ENCODE assay signal across 1 cellular context in the genomic region with DNA sequence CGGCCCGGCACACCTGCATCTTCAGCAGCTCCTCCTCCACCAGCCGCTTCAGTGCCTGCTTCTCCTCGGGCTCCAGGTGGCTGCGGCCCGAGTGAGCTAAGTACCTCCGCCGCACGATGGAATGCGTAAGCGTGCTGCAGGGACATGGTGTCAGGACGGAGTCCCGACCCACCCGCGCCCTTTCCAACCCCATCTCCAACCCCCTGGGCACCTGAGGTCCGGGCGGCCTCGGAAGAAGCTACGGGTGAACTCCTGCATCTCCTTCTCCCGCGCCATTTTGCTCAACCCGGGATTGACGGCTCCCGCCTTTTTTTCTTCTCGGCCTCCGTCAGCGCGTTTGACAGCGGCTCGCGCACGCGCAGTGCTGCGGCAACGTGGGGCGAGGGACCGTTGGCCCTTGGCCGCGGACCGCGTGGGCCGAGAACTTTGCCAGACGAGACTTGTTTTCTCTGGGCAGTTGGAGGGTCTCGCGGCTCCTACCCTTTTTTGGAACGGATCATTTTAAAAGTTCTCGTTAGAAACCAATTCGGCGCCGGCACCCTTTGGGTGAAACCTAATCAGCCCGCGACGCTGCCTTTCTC.
TF ChIP-seq lines count a peak whose summit lies in the region.

HIRIP3 (minus strand) TSS at position 288 of the 581 bp plus-strand sequence; CDS start at position 276, 12 bp downstream.

TF ChIP-seq in HEK293, 187 proteins besides CTCF, POLR2A, EP300 and RAD21 (continued from another document and continues in another):
- TF ChIP-seq ZBTB11 (tag by site-specific recombination; conservative IDR thresholded peaks at IDR 0.05; ENCODE audit: low read depth) (peak; percentile 9; the same call in 1 of the 2 replicates), ZNF548 (tag by site-specific recombination; IDR thresholded peaks at IDR 0.05) (no peak), ZNF544 (tag by site-specific recombination; IDR thresholded peaks at IDR 0.05) (no peak), ZNF626 (tag by site-specific recombination; IDR thresholded peaks at IDR 0.05) (no peak), ZBTB6 (tag by site-specific recombination; IDR thresholded peaks at IDR 0.05) (peak; percentile 33; the same call in 1 of the 2 replicates), KLF1 (tag by site-specific recombination; IDR thresholded peaks at IDR 0.05) (peak; percentile 19; the same call in 1 of the 2 replicates), SCRT1 (tag by site-specific recombination; IDR thresholded peaks at IDR 0.05; ENCODE audit: borderline replicate concordance) (no peak; the same call in 1 of the 2 replicates), ZNF707 (tag by site-specific recombination; IDR thresholded peaks at IDR 0.05) (no peak), GLIS1 (tag by site-specific recombination; IDR thresholded peaks at IDR 0.05) (peak; percentile 92), ZNF114 (tag by site-specific recombination; IDR thresholded peaks at IDR 0.05) (no peak), SETDB1 (IDR thresholded peaks at IDR 0.05; ENCODE audit: insufficient read length, low read length) (no peak), GLI4 (tag by site-specific recombination; IDR thresholded peaks at IDR 0.05) (peak; percentile 68; the same call in 1 of the 2 replicates), ZNF639 (tag by site-specific recombination; IDR thresholded peaks at IDR 0.05) (peak; percentile 93), ZNF404 (tag by site-specific recombination; IDR thresholded peaks at IDR 0.05) (peak; percentile 1; the same call in 1 of the 2 replicates), KLF9 (tag by site-specific recombination; IDR thresholded peaks at IDR 0.05; ENCODE audit: low read depth) (peak; percentile 75), ZNF223 (tag by site-specific recombination; IDR thresholded peaks at IDR 0.05) (no peak), ZNF776 (tag by site-specific recombination; IDR thresholded peaks at IDR 0.05; ENCODE audit: borderline replicate concordance) (no peak), HOXC10 (CRISPR knock-in tag; IDR thresholded peaks at IDR 0.05) (no peak), ZNF16 (tag by site-specific recombination; IDR thresholded peaks at IDR 0.05; ENCODE audit: low read depth) (no peak), SP2 (tag by site-specific recombination; IDR thresholded peaks at IDR 0.05) (peak; percentile 77), ZNF132 (tag by site-specific recombination; IDR thresholded peaks at IDR 0.05; ENCODE audit: borderline replicate concordance) (no peak), SP7 (tag by site-specific recombination; IDR thresholded peaks at IDR 0.05) (peak; percentile 92), ZNF416 (tag by site-specific recombination; IDR thresholded peaks at IDR 0.05) (0 out of 2 replicates have a peak, but pooled peaks have one; percentile 42), ZNF19 (tag by site-specific recombination; IDR thresholded peaks at IDR 0.05; ENCODE audit: low read depth) (no peak), AEBP2 (tag by site-specific recombination; IDR thresholded peaks at IDR 0.05; ENCODE audit: borderline replicate concordance) (no peak), ZNF324 (tag by site-specific recombination; IDR thresholded peaks at IDR 0.05) (no peak), ZNF239 (tag by site-specific recombination; IDR thresholded peaks at IDR 0.05) (peak; percentile 75), MYNN (tag by site-specific recombination; IDR thresholded peaks at IDR 0.05; ENCODE audit: borderline replicate concordance) (no peak), PATZ1 (tag by site-specific recombination; IDR thresholded peaks at IDR 0.05) (peak; percentile 78), ZNF792 (tag by site-specific recombination; IDR thresholded peaks at IDR 0.05) (0 out of 2 replicates have a peak, but pooled peaks have one; percentile 61), ZNF600 (tag by site-specific recombination; IDR thresholded peaks at IDR 0.05) (peak; percentile 85), ZBTB26 (tag by site-specific recombination; optimal IDR thresholded peaks at IDR 0.05) (peak; percentile 84), ZNF214 (tag by site-specific recombination; IDR thresholded peaks at IDR 0.05; ENCODE audit: borderline replicate concordance) (no peak)
- TF ChIP-seq, protein P1, sequence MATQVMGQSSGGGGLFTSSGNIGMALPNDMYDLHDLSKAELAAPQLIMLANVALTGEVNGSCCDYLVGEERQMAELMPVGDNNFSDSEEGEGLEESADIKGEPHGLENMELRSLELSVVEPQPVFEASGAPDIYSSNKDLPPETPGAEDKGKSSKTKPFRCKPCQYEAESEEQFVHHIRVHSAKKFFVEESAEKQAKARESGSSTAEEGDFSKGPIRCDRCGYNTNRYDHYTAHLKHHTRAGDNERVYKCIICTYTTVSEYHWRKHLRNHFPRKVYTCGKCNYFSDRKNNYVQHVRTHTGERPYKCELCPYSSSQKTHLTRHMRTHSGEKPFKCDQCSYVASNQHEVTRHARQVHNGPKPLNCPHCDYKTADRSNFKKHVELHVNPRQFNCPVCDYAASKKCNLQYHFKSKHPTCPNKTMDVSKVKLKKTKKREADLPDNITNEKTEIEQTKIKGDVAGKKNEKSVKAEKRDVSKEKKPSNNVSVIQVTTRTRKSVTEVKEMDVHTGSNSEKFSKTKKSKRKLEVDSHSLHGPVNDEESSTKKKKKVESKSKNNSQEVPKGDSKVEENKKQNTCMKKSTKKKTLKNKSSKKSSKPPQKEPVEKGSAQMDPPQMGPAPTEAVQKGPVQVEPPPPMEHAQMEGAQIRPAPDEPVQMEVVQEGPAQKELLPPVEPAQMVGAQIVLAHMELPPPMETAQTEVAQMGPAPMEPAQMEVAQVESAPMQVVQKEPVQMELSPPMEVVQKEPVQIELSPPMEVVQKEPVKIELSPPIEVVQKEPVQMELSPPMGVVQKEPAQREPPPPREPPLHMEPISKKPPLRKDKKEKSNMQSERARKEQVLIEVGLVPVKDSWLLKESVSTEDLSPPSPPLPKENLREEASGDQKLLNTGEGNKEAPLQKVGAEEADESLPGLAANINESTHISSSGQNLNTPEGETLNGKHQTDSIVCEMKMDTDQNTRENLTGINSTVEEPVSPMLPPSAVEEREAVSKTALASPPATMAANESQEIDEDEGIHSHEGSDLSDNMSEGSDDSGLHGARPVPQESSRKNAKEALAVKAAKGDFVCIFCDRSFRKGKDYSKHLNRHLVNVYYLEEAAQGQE (tag by site-specific recombination; IDR thresholded peaks at IDR 0.05) = peak; percentile 36; the same call in 1 of the 2 replicates
- TF ChIP-seq, protein P2, sequence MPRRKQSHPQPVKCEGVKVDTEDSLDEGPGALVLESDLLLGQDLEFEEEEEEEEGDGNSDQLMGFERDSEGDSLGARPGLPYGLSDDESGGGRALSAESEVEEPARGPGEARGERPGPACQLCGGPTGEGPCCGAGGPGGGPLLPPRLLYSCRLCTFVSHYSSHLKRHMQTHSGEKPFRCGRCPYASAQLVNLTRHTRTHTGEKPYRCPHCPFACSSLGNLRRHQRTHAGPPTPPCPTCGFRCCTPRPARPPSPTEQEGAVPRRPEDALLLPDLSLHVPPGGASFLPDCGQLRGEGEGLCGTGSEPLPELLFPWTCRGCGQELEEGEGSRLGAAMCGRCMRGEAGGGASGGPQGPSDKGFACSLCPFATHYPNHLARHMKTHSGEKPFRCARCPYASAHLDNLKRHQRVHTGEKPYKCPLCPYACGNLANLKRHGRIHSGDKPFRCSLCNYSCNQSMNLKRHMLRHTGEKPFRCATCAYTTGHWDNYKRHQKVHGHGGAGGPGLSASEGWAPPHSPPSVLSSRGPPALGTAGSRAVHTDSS (tag by site-specific recombination; IDR thresholded peaks at IDR 0.05) = peak; percentile 49; the same call in 1 of the 2 replicates
- TF ChIP-seq, protein P3, sequence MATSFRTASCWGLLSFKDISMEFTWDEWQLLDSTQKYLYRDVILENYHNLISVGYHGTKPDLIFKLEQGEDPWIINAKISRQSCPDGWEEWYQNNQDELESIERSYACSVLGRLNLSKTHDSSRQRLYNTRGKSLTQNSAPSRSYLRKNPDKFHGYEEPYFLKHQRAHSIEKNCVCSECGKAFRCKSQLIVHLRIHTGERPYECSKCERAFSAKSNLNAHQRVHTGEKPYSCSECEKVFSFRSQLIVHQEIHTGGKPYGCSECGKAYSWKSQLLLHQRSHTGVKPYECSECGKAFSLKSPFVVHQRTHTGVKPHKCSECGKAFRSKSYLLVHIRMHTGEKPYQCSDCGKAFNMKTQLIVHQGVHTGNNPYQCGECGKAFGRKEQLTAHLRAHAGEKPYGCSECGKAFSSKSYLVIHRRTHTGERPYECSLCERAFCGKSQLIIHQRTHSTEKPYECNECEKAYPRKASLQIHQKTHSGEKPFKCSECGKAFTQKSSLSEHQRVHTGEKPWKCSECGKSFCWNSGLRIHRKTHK (tag by site-specific recombination; IDR thresholded peaks at IDR 0.05) = no peak
